Comparison of ENCODE assay signal across 1 cellular context in genomic region chr9:127074561-127075548, GRCh38.
TF ChIP-seq lines count a peak whose summit lies in the region.

No MANE protein-coding gene starts in this region.

TF ChIP-seq in GM23338, 12 proteins besides CTCF, POLR2A, EP300 and RAD21 (continued from another document):
- TF ChIP-seq REST (IDR thresholded peaks at IDR 0.05; ENCODE audit: unreplicated experiment), result no peak
- TF ChIP-seq EZH2phosphoT487 (IDR thresholded peaks at IDR 0.05; ENCODE audit: unreplicated experiment), result no peak
- no peak for TF ChIP-seq STAT1 (IDR thresholded peaks at IDR 0.05; ENCODE audit: unreplicated experiment)
- no peak for TF ChIP-seq CREB1 (CRISPR knock-in tag; IDR thresholded peaks at IDR 0.05; ENCODE audit: low read depth)
